Comparison of ENCODE assay signal across 8 cellular contexts in genomic region chr13:114281351-114282142, GRCh38. TPM values are rescaled to one million over a fixed set of nuclear protein-coding genes. Genes with fewer than 3 reads are reported as not detected.
A peak's percentile ranks its signal among the peaks of the same experiment; 100 is the strongest.
DNase-seq lines count a peak whose midpoint lies in the region; ATAC-seq and TF ChIP-seq lines count a peak whose summit lies in the region.

Gene UPF3A, plus strand, starts transcription at chr13:114281601. Its CDS starts 39 bp downstream, at chr13:114281640.

- H3K4me1 ChIP-seq in ES-I3 (ENCODE audit: insufficient read depth, low read length) (peaks cover 5% of the 10 kb centered on the region; the same call in 1 of the 2 replicates), SJCRH30 (peaks cover 10% of the 10 kb centered on the region), foreskin keratinocyte (peaks cover 15% of the 10 kb centered on the region), neuron (ENCODE audit: insufficient read depth, low read length) (peaks cover 16% of the 10 kb centered on the region), subcutaneous abdominal adipose tissue (ENCODE audit: control insufficient read depth in 5 of 5, insufficient read depth in 5 of 5, low read length in 5 of 5) (peaks cover 0 to 36% (median 33%) of the 10 kb centered on the region in 5 donors)

- H3K36me3 ChIP-seq in ES-I3 (ENCODE audit: insufficient read depth, low read length) (peaks cover 8% of the 10 kb centered on the region), H7 (replicated peaks; ENCODE audit: control insufficient read depth, insufficient read depth, low read length) (peaks cover 4% of the 10 kb centered on the region), SJCRH30 (peaks cover 29% of the 10 kb centered on the region), neuron (ENCODE audit: insufficient read depth, low read length) (peaks cover 42% of the 10 kb centered on the region), subcutaneous abdominal adipose tissue (ENCODE audit: control insufficient read depth in 5 of 5, insufficient read depth in 5 of 5, low read length in 5 of 5) (peaks cover 3 to 15% (median 7%) of the 10 kb centered on the region in 5 donors)

- H3K27me3 ChIP-seq in H7 (ENCODE audit: control insufficient read depth, insufficient read depth, low read length) = no peaks in the 10 kb centered on the region
- no peaks in the 10 kb centered on the region for H3K27me3 ChIP-seq in SJCRH30
- H3K27me3 ChIP-seq in foreskin keratinocyte = no peaks in the 10 kb centered on the region
- no peaks in the 10 kb centered on the region for H3K27me3 ChIP-seq in neuron (ENCODE audit: insufficient read depth, low read length)
- no peaks in the 10 kb centered on the region for H3K27me3 ChIP-seq in subcutaneous abdominal adipose tissue (ENCODE audit: control insufficient read depth in 5 of 5, insufficient read depth in 4 of 5, low read length in 5 of 5)

- peak; percentile 85 for ATAC-seq in foreskin keratinocyte

- no peak for TF ChIP-seq CTCF in foreskin keratinocyte (conservative IDR thresholded peaks at IDR 0.05)

- H3K4me3 ChIP-seq in H7 (ENCODE audit: insufficient read depth, low read depth, low read length) (peak within 1 kb of the TSS; percentile 52), SJCRH30 (peak within 1 kb of the TSS; percentile 99), neuron (ENCODE audit: low read length) (peak within 1 kb of the TSS; percentile 96), subcutaneous abdominal adipose tissue (ENCODE audit: low read depth in 1 of 5, low read length in 5 of 5) (peak within 1 kb of the TSS; percentile 77 to 95 (median 84))

- peak within 1 kb of the TSS; percentile 90 for H2AFZ ChIP-seq in neuron (ENCODE audit: low read depth, low read length)

- peak within 1 kb of the TSS; percentile 99 for H3K27ac ChIP-seq in SJCRH30
- peak within 1 kb of the TSS; percentile 99 for H3K27ac ChIP-seq in foreskin keratinocyte
- H3K27ac ChIP-seq in subcutaneous abdominal adipose tissue (ENCODE audit: low read depth, low read length) = peak within 1 kb of the TSS; percentile 86

- DNase-seq in H7 (peak; percentile 96), M059J (ENCODE audit: low read depth) (peak; percentile 83), SJCRH30 (peak; percentile 93), foreskin keratinocyte (peak; percentile 61 to 84)
- DNase-seq in activated gamma-delta T cell treated with anti-CD3 and anti-CD28 coated beads, Interleukin-2, amount 50 U/mL, for 16 hours (ENCODE audit: low read depth) = peak; percentile 79

- H3K9ac ChIP-seq in ES-I3 (ENCODE audit: low read depth, low read length) = peak within 1 kb of the TSS; percentile 98
- H3K9ac ChIP-seq in subcutaneous abdominal adipose tissue (ENCODE audit: low read length in 5 of 5) = peak within 1 kb of the TSS; percentile 81 to 92 (median 86)

- no peaks in the 10 kb centered on the region for H3K9me3 ChIP-seq in ES-I3 (ENCODE audit: control insufficient read depth, insufficient read depth, low read length)
- H3K9me3 ChIP-seq in SJCRH30 (replicated peaks) = no peaks in the 10 kb centered on the region
- no peaks in the 10 kb centered on the region for H3K9me3 ChIP-seq in neuron (ENCODE audit: low read length)
- H3K9me3 ChIP-seq in subcutaneous abdominal adipose tissue (ENCODE audit: control insufficient read depth in 5 of 5, low read length in 5 of 5) = no peaks in the 10 kb centered on the region

RNA-seq across cellular contexts. Expression of gene UPF3A, which starts in this region (rescaled TPM):
- total RNA-seq in H7 (2014; rRNA removed; shearing (Covaris generic)) = 25.0 and 47.7 TPM in 2 replicates
- total RNA-seq in M059J (2014; rRNA removed; shearing (Covaris generic)) = 14.4 and 17.9 TPM in 2 replicates
- 32.0 and 34.1 TPM in 2 replicates for total RNA-seq in SJCRH30 (2014; rRNA removed; shearing (Covaris generic))
- 33.3 and 36.0 TPM in 2 replicates for total RNA-seq in foreskin keratinocyte
- 32.3 and 35.6 TPM in 2 replicates for polyA plus RNA-seq in foreskin keratinocyte

Comparison
In these comparisons a context has a peak if more than half of its experiments do, and no peak if none do; other contexts are left out.
1. Peak in every context shown above with its lines: DNase-seq, ATAC-seq, H3K4me3 ChIP-seq and H3K27ac ChIP-seq.